ENCODE assay signal across 33 cellular contexts in the genomic region with DNA sequence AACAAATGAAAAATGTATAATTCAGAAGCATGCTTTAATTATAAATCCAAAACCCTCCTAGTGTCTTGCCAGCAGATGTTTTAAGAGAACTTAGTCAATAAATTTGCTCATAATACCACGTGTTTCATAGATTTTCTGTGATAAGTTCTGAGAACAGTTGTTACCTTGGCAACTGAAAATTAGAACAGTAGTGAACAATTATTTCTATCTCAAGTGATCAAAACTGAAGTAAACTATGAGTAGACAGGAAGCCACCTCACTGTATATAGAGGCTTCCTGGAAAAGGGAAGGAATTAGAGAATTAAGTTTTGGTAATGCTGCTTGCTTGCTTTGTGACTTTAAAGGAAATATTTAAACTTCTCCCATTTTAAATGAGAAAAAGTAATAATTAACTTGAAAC.
"Had no signal": no experiment of that assay in that cellular context is flagged by ENCODE, and none has a peak within 500 bp of the region (broad histone marks: within the 10 kb centered on the region; RNA-seq: fewer than 3 reads in every experiment).

No MANE protein-coding gene starts in this region.

- H3K27me3 ChIP-seq: MG63, Peyer's patch, SJSA1 had no signal

- H3K9me3 Mint-ChIP-seq: brain, WTC11 had no signal

- H3K36me3 Mint-ChIP-seq: activated naive CD4-positive, alpha-beta T cell treated with anti-CD3 and anti-CD28 coated beads, Interleukin-2, amount 50 U/mL, for 72 hours; brain; WTC11 had no signal

- H3K36me3 ChIP-seq: MG63, Peyer's patch, SJSA1 had no signal

- H3K9me3 ChIP-seq: MG63, Peyer's patch, SJSA1 had no signal

- H3K4me3 ChIP-seq: MG63, Peyer's patch, SJSA1 had no signal

- DNase-seq: activated CD4-positive, alpha-beta T cell treated with anti-CD3 and anti-CD28 coated beads for 36 hours; activated CD4-positive, alpha-beta T cell treated with anti-CD3 and anti-CD28 coated beads, Interleukin-2, amount 10 ng/mL, durations not matched to agents 7 days and 5 days; activated CD4-positive, alpha-beta T cell treated with anti-CD3 and anti-CD28 coated beads, Interleukin-2, amount 50 U/mL, for 48 hours; activated CD8-positive, alpha-beta T cell treated with anti-CD3 and anti-CD28 coated beads, Interleukin-2, amount 10 ng/mL, durations not matched to agents 7 days and 5 days; activated gamma-delta T cell; activated naive CD4-positive, alpha-beta T cell treated with anti-CD3 and anti-CD28 coated beads for 36 hours; activated T-cell treated with anti-CD3 and anti-CD28 coated beads, Interleukin-2, amount 50 U/mL, for 24 hours; anterior cingulate cortex; caudate nucleus; cerebellar nuclear complex; Kasumi-1; MG63; NCI-H1048; NCI-H1105 treated with DMSO at 0.1 percent for 48 hours; NCI-H1436; NCI-H1694; NCI-H1930; NCI-H2081 treated with DMSO at 0.1 percent for 48 hours; NCI-H226; NCI-H446 treated with DMSO at 0.1 percent for 48 hours; NCI-H524; NCI-H69; Peyer's patch; RPMI8226; SHP77 treated with DMSO at 0.1 percent for 48 hours; SW 1271; T1000 had no signal

- H3K27ac Mint-ChIP-seq: activated CD4-positive, alpha-beta T cell treated with anti-CD3 and anti-CD28 coated beads for 36 hours; activated CD4-positive, alpha-beta T cell treated with anti-CD3 and anti-CD28 coated beads, Interleukin-2, amount 10 ng/mL, durations not matched to agents 7 days and 5 days; activated CD8-positive, alpha-beta T cell treated with anti-CD3 and anti-CD28 coated beads, Interleukin-2, amount 10 ng/mL, durations not matched to agents 7 days and 5 days; activated naive CD4-positive, alpha-beta T cell treated with anti-CD3 and anti-CD28 coated beads for 36 hours; activated naive CD4-positive, alpha-beta T cell treated with anti-CD3 and anti-CD28 coated beads, Interleukin-2, amount 50 U/mL, for 72 hours; activated T-cell treated with anti-CD3 and anti-CD28 coated beads, Interleukin-2, amount 50 U/mL, for 24 hours; activated T-helper 2 cell treated with anti-CD3 and anti-CD28 coated beads, Interferon-gamma antibody, Interleukin-2, Interleukin-4, amounts not matched to agents 10 μg/mL and 5 μg/mL and 100 μg/mL, durations not matched to agents 14 hours and 24 hours and 36 hours; brain; WTC11 had no signal

- H3K27me3 Mint-ChIP-seq: activated CD4-positive, alpha-beta T cell treated with anti-CD3 and anti-CD28 coated beads for 36 hours; activated CD4-positive, alpha-beta T cell treated with anti-CD3 and anti-CD28 coated beads, Interleukin-2, amount 10 ng/mL, durations not matched to agents 7 days and 5 days; activated T-cell treated with anti-CD3 and anti-CD28 coated beads, Interleukin-2, amount 50 U/mL, for 24 hours had no signal

- H3K4me1 ChIP-seq: Peyer's patch, SJSA1 had no signal

- H3K4me3 Mint-ChIP-seq: activated CD4-positive, alpha-beta T cell treated with anti-CD3 and anti-CD28 coated beads for 36 hours; activated CD4-positive, alpha-beta T cell treated with anti-CD3 and anti-CD28 coated beads, Interleukin-2, amount 10 ng/mL, durations not matched to agents 7 days and 5 days; activated CD8-positive, alpha-beta T cell treated with anti-CD3 and anti-CD28 coated beads, Interleukin-2, amount 10 ng/mL, durations not matched to agents 7 days and 5 days; activated naive CD4-positive, alpha-beta T cell treated with anti-CD3 and anti-CD28 coated beads for 36 hours; activated T-cell treated with anti-CD3 and anti-CD28 coated beads, Interleukin-2, amount 50 U/mL, for 24 hours; brain; WTC11 had no signal

- H3K4me1 Mint-ChIP-seq: activated CD4-positive, alpha-beta T cell treated with anti-CD3 and anti-CD28 coated beads for 36 hours; activated CD4-positive, alpha-beta T cell treated with anti-CD3 and anti-CD28 coated beads, Interleukin-2, amount 10 ng/mL, durations not matched to agents 7 days and 5 days had no signal

- ATAC-seq: activated CD4-positive, alpha-beta T cell treated with anti-CD3 and anti-CD28 coated beads for 36 hours; activated CD4-positive, CD25-positive, alpha-beta regulatory T cell treated with anti-CD3 and anti-CD28 coated beads, Interleukin-2, amount 50 U/mL, for 24 hours; activated CD8-positive, alpha-beta T cell treated with anti-CD3 and anti-CD28 coated beads, Interleukin-2, amount 10 ng/mL, durations not matched to agents 7 days and 5 days; activated naive CD4-positive, alpha-beta T cell treated with anti-CD3 and anti-CD28 coated beads, Interleukin-2, amount 50 U/mL, for 72 hours; WTC11 had no signal

- H3K27ac ChIP-seq: Peyer's patch, SJSA1 had no signal
